ENCODE assay signal across 1 cellular context in genomic region chrX:41442824-41443560, GRCh38.
TF ChIP-seq lines count a peak whose summit lies in the region.

No MANE protein-coding gene starts in this region.

TF ChIP-seq in GM23338, 12 proteins besides CTCF, POLR2A, EP300 and RAD21 (continued from another document):
- TF ChIP-seq ZNF462 (CRISPR knock-in tag; IDR thresholded peaks at IDR 0.05) (no peak), EZH2phosphoT487 (IDR thresholded peaks at IDR 0.05; ENCODE audit: unreplicated experiment) (no peak), ZNF114 (CRISPR knock-in tag; IDR thresholded peaks at IDR 0.05) (no peak), CREB1 (CRISPR knock-in tag; IDR thresholded peaks at IDR 0.05; ENCODE audit: low read depth) (no peak), STAT1 (IDR thresholded peaks at IDR 0.05; ENCODE audit: unreplicated experiment) (no peak), POLR2AphosphoS5 (IDR thresholded peaks at IDR 0.05; ENCODE audit: low read depth) (no peak)
